ENCODE assay signal across 21 cellular contexts in genomic region chr17:18270046-18270850, GRCh38. TPM values are rescaled to one million over a fixed set of nuclear protein-coding genes. Genes with fewer than 3 reads are reported as not detected.
DNase-seq lines count a peak whose midpoint lies in the region; ATAC-seq, FAIRE-seq and TF ChIP-seq lines count a peak whose summit lies in the region.
"Had no signal": no experiment of that assay in that cellular context is flagged by ENCODE, and none has a peak within 500 bp of the region (broad histone marks: within the 10 kb centered on the region; RNA-seq: fewer than 3 reads in every experiment).

No MANE protein-coding gene starts in this region.

- H3K4me2 ChIP-seq in HepG2 (ENCODE audit: low read depth, low read length) = no peak overlapping the region
- H3K4me2 ChIP-seq: BLaER1 had no signal

- H3K4me3 ChIP-seq in HepG2 (replicated peaks in 1 of 3; ENCODE audit: insufficient read depth in 1 of 3, low read depth in 2 of 3, low read length in 3 of 3) = no peak overlapping the region
- H3K4me3 ChIP-seq: BLaER1 had no signal

- H2AFZ ChIP-seq in HepG2 (ENCODE audit: low read length) = no peak overlapping the region

- BruUV-seq in HepG2 (replicated peaks; lab: Mats Ljungman, UMichigan) = no TSS peak

- H3K4me3 Mint-ChIP-seq in activated naive CD4-positive, alpha-beta T cell treated with anti-CD3 and anti-CD28 coated beads for 36 hours = no peak overlapping the region
- H3K4me3 Mint-ChIP-seq in activated T-helper 17 cell treated with anti-CD3 and anti-CD28 coated beads, Interleukin-2, amount 50 U/mL, for 72 hours = no peak overlapping the region
- no peak overlapping the region for H3K4me3 Mint-ChIP-seq in stimulated activated naive B cell treated with anti-CD40 and anti-IgM and Interleukin-4, amounts not matched to agents 10 μg/mL and 1 μg/mL and 100 μg/mL, for 72 hours
- H3K4me3 Mint-ChIP-seq: H9 had no signal

- peaks cover 5 to 14% of the 10 kb centered on the region in 2 experiments for H3K36me3 ChIP-seq in HepG2 (replicated peaks in 1 of 2; ENCODE audit: control insufficient read depth in 1 of 2, insufficient read depth in 2 of 2, low read length in 2 of 2)

- H3K27ac Mint-ChIP-seq in activated naive CD4-positive, alpha-beta T cell treated with anti-CD3 and anti-CD28 coated beads, Interleukin-2, amount 50 U/mL, for 72 hours = peak overlapping the region; percentile 44 to 59
- no peak overlapping the region for H3K27ac Mint-ChIP-seq in activated naive CD4-positive, alpha-beta T cell treated with anti-CD3 and anti-CD28 coated beads for 36 hours
- peak overlapping the region; percentile 25 for H3K27ac Mint-ChIP-seq in activated T-helper 17 cell treated with anti-CD3 and anti-CD28 coated beads, Interleukin-2, amount 50 U/mL, for 72 hours
- peak overlapping the region; percentile 73 for H3K27ac Mint-ChIP-seq in stimulated activated naive B cell treated with anti-CD40 and anti-IgM and Interleukin-4, amounts not matched to agents 10 μg/mL and 1 μg/mL and 100 μg/mL, for 72 hours

- TF ChIP-seq POLR2A in HepG2 (IDR thresholded peaks at IDR 0.05; ENCODE audit: insufficient read depth in 1 of 2, low read depth in 2 of 2, low read length in 2 of 2) = no peak

- intact Hi-C loops in activated naive CD4-positive, alpha-beta T cell treated with anti-CD3 and anti-CD28 coated beads for 36 hours (cut with micrococcal nuclease) = no loop called here
- intact Hi-C loops in HepG2 (cut with micrococcal nuclease; ENCODE audit: unreplicated experiment) = no loop called here

- in situ Hi-C loops in HepG2 (cut with HindIII; ENCODE audit: extremely low pct_ligation_motif_present, low pct_unique_long_range_greater_than_20kb) = no loop called here

- no peaks in the 10 kb centered on the region for H3K27me3 Mint-ChIP-seq in activated naive CD4-positive, alpha-beta T cell treated with anti-CD3 and anti-CD28 coated beads for 36 hours (ENCODE audit: low read depth)
- H3K27me3 Mint-ChIP-seq in activated T-helper 17 cell treated with anti-CD3 and anti-CD28 coated beads, Interleukin-2, amount 50 U/mL, for 72 hours = no peaks in the 10 kb centered on the region
- no peaks in the 10 kb centered on the region for H3K27me3 Mint-ChIP-seq in stimulated activated naive B cell treated with anti-CD40 and anti-IgM and Interleukin-4, amounts not matched to agents 10 μg/mL and 1 μg/mL and 100 μg/mL, for 72 hours

- CTCF ChIA-PET in activated naive CD4-positive, alpha-beta T cell treated with anti-CD3 and anti-CD28 coated beads for 36 hours (lab: Charles Lee) = no interaction called here
- CTCF ChIA-PET in HepG2 (lab: Yijun Ruan, JAX; ENCODE audit: low intra/inter-chr PET ratio, low total read pairs) = no interaction called here

- POLR2A ChIA-PET in HepG2 (lab: Yijun Ruan, JAX) = no interaction called here

- no peak for DNase-seq in activated naive CD4-positive, alpha-beta T cell treated with anti-CD3 and anti-CD28 coated beads, Interleukin-2, amount 50 U/mL, for 72 hours (ENCODE audit: low spot score in 2 of 2)
- no peak for DNase-seq in activated naive CD4-positive, alpha-beta T cell treated with anti-CD3 and anti-CD28 coated beads for 36 hours
- DNase-seq in HepG2 (ENCODE audit: low spot score) (no peak), iPS-NIHi7 (ENCODE audit: extremely low spot score) (no peak), DMS153 treated with DMSO at 0.1 percent for 48 hours (lab: John Stamatoyannopoulos, UW; ENCODE audit: unreplicated experiment) (no peak)
- DNase-seq in stimulated activated naive B cell treated with anti-CD40 and anti-IgM and Interleukin-4, amounts not matched to agents 10 μg/mL and 1 μg/mL and 100 μg/mL, for 72 hours = no peak
- DNase-seq in stimulated activated CD4-positive, alpha-beta T cell treated with anti-CD3 and anti-CD28 coated beads, Interleukin-4, amount 100 ng/mL, for 24 hours = no peak
- DNase-seq: GF-D8, KBM-7, MV-4-11, NCI-H1436, NCI-H2029, NCI-H2171 treated with DMSO at 0.1 percent for 48 hours, NCI-H510A treated with DMSO at 0.1 percent for 48 hours, NCI-H82, PC-3 had no signal

- peaks cover 4% of the 10 kb centered on the region for H3K4me1 Mint-ChIP-seq in activated naive CD4-positive, alpha-beta T cell treated with anti-CD3 and anti-CD28 coated beads for 36 hours (ENCODE audit: low read depth)
- no peaks in the 10 kb centered on the region for H3K4me1 Mint-ChIP-seq in activated T-helper 17 cell treated with anti-CD3 and anti-CD28 coated beads, Interleukin-2, amount 50 U/mL, for 72 hours
- peaks cover 0 to 6% of the 10 kb centered on the region in 2 donors for H3K4me1 Mint-ChIP-seq in stimulated activated naive B cell treated with anti-CD40 and anti-IgM and Interleukin-4, amounts not matched to agents 10 μg/mL and 1 μg/mL and 100 μg/mL, for 72 hours

- TF ChIP-seq RAD21 in HepG2 (CRISPR knock-in tag; IDR thresholded peaks at IDR 0.05) = no peak

- H3K27me3 ChIP-seq in HepG2 (ENCODE audit: control insufficient read depth in 1 of 2, insufficient read depth in 2 of 2, low read length in 2 of 2) = no peaks in the 10 kb centered on the region
- H3K27me3 ChIP-seq: BLaER1 had no signal

- no peak for TF ChIP-seq CTCF in HepG2 (CRISPR knock-in tag; IDR thresholded peaks at IDR 0.05)

- FAIRE-seq in HepG2 (lab: Jason Lieb, UNC) = no peak
- FAIRE-seq: GM12891 had no signal

- H3K36me3 Mint-ChIP-seq in activated naive CD4-positive, alpha-beta T cell treated with anti-CD3 and anti-CD28 coated beads, Interleukin-2, amount 50 U/mL, for 72 hours = no peaks in the 10 kb centered on the region
- H3K36me3 Mint-ChIP-seq in activated naive CD4-positive, alpha-beta T cell treated with anti-CD3 and anti-CD28 coated beads for 36 hours (ENCODE audit: low read depth) = peaks cover 2% of the 10 kb centered on the region
- peaks cover 31% of the 10 kb centered on the region for H3K36me3 Mint-ChIP-seq in activated T-helper 17 cell treated with anti-CD3 and anti-CD28 coated beads, Interleukin-2, amount 50 U/mL, for 72 hours (ENCODE audit: low read depth)
- peaks cover 11 to 18% of the 10 kb centered on the region in 2 donors for H3K36me3 Mint-ChIP-seq in stimulated activated naive B cell treated with anti-CD40 and anti-IgM and Interleukin-4, amounts not matched to agents 10 μg/mL and 1 μg/mL and 100 μg/mL, for 72 hours

- TF ChIP-seq EP300 in HepG2 (IDR thresholded peaks at IDR 0.05; ENCODE audit: low read depth in 2 of 2, low read length in 2 of 2) (no peak), HepG2 (CRISPR knock-in tag; IDR thresholded peaks at IDR 0.05; ENCODE audit: borderline replicate concordance) (no peak)

- no peak for ATAC-seq in activated naive CD4-positive, alpha-beta T cell treated with anti-CD3 and anti-CD28 coated beads, Interleukin-2, amount 50 U/mL, for 72 hours
- ATAC-seq in activated T-helper 17 cell treated with anti-CD3 and anti-CD28 coated beads, Interleukin-2, amount 50 U/mL, for 72 hours (replicated peaks) = no peak
- no peak for ATAC-seq in HepG2
- ATAC-seq in stimulated activated naive B cell treated with anti-CD40 and anti-IgM and Interleukin-4, amounts not matched to agents 10 μg/mL and 1 μg/mL and 100 μg/mL, for 72 hours (replicated peaks) = peak in 1 of 2 donors; percentile 10
- ATAC-seq: PC-3 had no signal

- H3K9me3 Mint-ChIP-seq in activated naive CD4-positive, alpha-beta T cell treated with anti-CD3 and anti-CD28 coated beads, Interleukin-2, amount 50 U/mL, for 72 hours = no peaks in the 10 kb centered on the region
- H3K9me3 Mint-ChIP-seq in activated naive CD4-positive, alpha-beta T cell treated with anti-CD3 and anti-CD28 coated beads for 36 hours = no peaks in the 10 kb centered on the region
- H3K9me3 Mint-ChIP-seq in activated T-helper 17 cell treated with anti-CD3 and anti-CD28 coated beads, Interleukin-2, amount 50 U/mL, for 72 hours = no peaks in the 10 kb centered on the region
- no peaks in the 10 kb centered on the region for H3K9me3 Mint-ChIP-seq in stimulated activated naive B cell treated with anti-CD40 and anti-IgM and Interleukin-4, amounts not matched to agents 10 μg/mL and 1 μg/mL and 100 μg/mL, for 72 hours
- H3K9me3 Mint-ChIP-seq: H9 had no signal

- no peaks in the 10 kb centered on the region for H3K4me1 ChIP-seq in HepG2 (ENCODE audit: insufficient read depth, low read length)

- H3K9ac ChIP-seq in HepG2 (ENCODE audit: insufficient read depth, low read depth, low read length) = no peak overlapping the region
- H3K9ac ChIP-seq: BLaER1 had no signal

- H3K79me2 ChIP-seq in HepG2 (ENCODE audit: insufficient read depth, low read length) = no peaks in the 10 kb centered on the region

- 93% methylated on average over 9 of the region's 13 CpGs for WGBS in HepG2 (ENCODE audit: low lambda C conversion rate)

- no peaks in the 10 kb centered on the region for H3K9me3 ChIP-seq in HepG2 (ENCODE audit: low read length)
- H3K9me3 ChIP-seq: BLaER1 had no signal

- H4K20me1 ChIP-seq in HepG2 (ENCODE audit: insufficient read depth, low read length) = no peaks in the 10 kb centered on the region

- no peak overlapping the region for H3K27ac ChIP-seq in HepG2 (ENCODE audit: extremely low read length, insufficient read depth, low read length)
- H3K27ac ChIP-seq: BLaER1, HL-60 had no signal

RNA-seq across cellular contexts. Expression of gene MIEF2, which starts 9.8 kb away (rescaled TPM):
- 10 to 100 TPM in 1 of 2 donors, 1 to 10 TPM in 1; 7.4 to 15.5 TPM for total RNA-seq in activated naive CD4-positive, alpha-beta T cell treated with anti-CD3 and anti-CD28 coated beads, Interleukin-2, amount 50 U/mL, for 72 hours
- total RNA-seq in activated naive CD4-positive, alpha-beta T cell treated with anti-CD3 and anti-CD28 coated beads for 36 hours = 1 to 10 TPM; 6.0 to 7.1 TPM
- total RNA-seq in activated T-helper 17 cell treated with anti-CD3 and anti-CD28 coated beads, Interleukin-2, amount 50 U/mL, for 72 hours = 10 to 100 TPM in 1 of 2 donors, 1 to 10 TPM in 1; 5.0 to 15.2 TPM
- total RNA-seq in HepG2 (2016; rRNA removed; fragmentation: Illumina TruSeq; extraction: Trizol) = 8.0 and 8.2 TPM in 2 replicates
- 1.4 and 1.9 TPM in 2 replicates for total RNA-seq in HepG2 (2016; cell fraction: cytosol; rRNA removed; fragmentation: Illumina TruSeq; extraction: Trizol; ENCODE audit: low read depth)
- 6.8 and 9.6 TPM in 2 replicates for total RNA-seq in HepG2 (2016; cell fraction: insoluble cytoplasmic fraction; rRNA removed; fragmentation: Illumina TruSeq; extraction: Trizol)
- 2.5 and 2.9 TPM in 2 replicates for total RNA-seq in HepG2 (2016; cell fraction: membrane; rRNA removed; fragmentation: Illumina TruSeq; extraction: Trizol)
- 11.8 and 12.5 TPM in 2 replicates for total RNA-seq in HepG2 (2016; cell fraction: nucleus; rRNA removed; fragmentation: Illumina TruSeq; extraction: Trizol)
- 6.0 and 9.5 TPM in 2 replicates for polyA plus RNA-seq in HepG2 (2011; rRNA removed)
- 10.8 and 16.3 TPM in 2 replicates for polyA plus RNA-seq in HepG2 (2011; cell fraction: cytosol; rRNA removed)
- polyA plus RNA-seq in HepG2 (2011; cell fraction: nucleus; rRNA removed) = 40.2 and 48.1 TPM in 2 replicates
- polyA plus RNA-seq in HepG2 (2012) = 4.3 and 5.9 TPM in 2 replicates
- 0.40 and 0.46 TPM in 2 replicates for polyA plus RNA-seq in HepG2 (2016; cell fraction: cytosol; fragmentation: Illumina TruSeq; extraction: Trizol; ENCODE audit: low read depth)
- 3.5 and 3.7 TPM in 2 replicates for polyA plus RNA-seq in HepG2 (2016; cell fraction: insoluble cytoplasmic fraction; fragmentation: Illumina TruSeq; extraction: Trizol; ENCODE audit: low read depth)
- polyA plus RNA-seq in HepG2 (2016; cell fraction: membrane; fragmentation: Illumina TruSeq; extraction: Trizol; ENCODE audit: low read depth) = 1.1 and 1.2 TPM in 2 replicates
- 8.4 and 11.9 TPM in 2 replicates for polyA plus RNA-seq in HepG2 (2016; cell fraction: nucleus; fragmentation: Illumina TruSeq; extraction: Trizol; ENCODE audit: insufficient read depth, low read depth)
- polyA minus RNA-seq in HepG2 (2011; rRNA and poly(A)+ RNA removed; ENCODE audit: low replicate concordance) = 12.7 and 29.1 TPM in 2 replicates
- 7.4 and 9.1 TPM in 2 replicates for polyA minus RNA-seq in HepG2 (2011; cell fraction: cytosol; rRNA and poly(A)+ RNA removed)
- polyA minus RNA-seq in HepG2 (2011; cell fraction: nucleus; rRNA and poly(A)+ RNA removed) = 18.0 and 20.5 TPM in 2 replicates

RNA-seq across cellular contexts. Expression of gene FLII, which starts 11.7 kb away (rescaled TPM):
- 100 to 1,000 TPM; 267 to 273 TPM for total RNA-seq in activated naive CD4-positive, alpha-beta T cell treated with anti-CD3 and anti-CD28 coated beads, Interleukin-2, amount 50 U/mL, for 72 hours
- total RNA-seq in activated naive CD4-positive, alpha-beta T cell treated with anti-CD3 and anti-CD28 coated beads for 36 hours = 100 to 1,000 TPM; 326 to 328 TPM
- total RNA-seq in activated T-helper 17 cell treated with anti-CD3 and anti-CD28 coated beads, Interleukin-2, amount 50 U/mL, for 72 hours = 100 to 1,000 TPM; 247 to 307 TPM
- 130 and 135 TPM in 2 replicates for total RNA-seq in HepG2 (2016; rRNA removed; fragmentation: Illumina TruSeq; extraction: Trizol)
- total RNA-seq in HepG2 (2016; cell fraction: cytosol; rRNA removed; fragmentation: Illumina TruSeq; extraction: Trizol; ENCODE audit: low read depth) = 20.5 and 23.1 TPM in 2 replicates
- total RNA-seq in HepG2 (2016; cell fraction: insoluble cytoplasmic fraction; rRNA removed; fragmentation: Illumina TruSeq; extraction: Trizol) = 123 and 124 TPM in 2 replicates
- 56.6 and 58.5 TPM in 2 replicates for total RNA-seq in HepG2 (2016; cell fraction: membrane; rRNA removed; fragmentation: Illumina TruSeq; extraction: Trizol)
- 79.3 and 83.0 TPM in 2 replicates for total RNA-seq in HepG2 (2016; cell fraction: nucleus; rRNA removed; fragmentation: Illumina TruSeq; extraction: Trizol)
- polyA plus RNA-seq in HepG2 (2011; rRNA removed) = 303 and 324 TPM in 2 replicates
- polyA plus RNA-seq in HepG2 (2011; cell fraction: cytosol; rRNA removed) = 189 and 265 TPM in 2 replicates
- 685 and 845 TPM in 2 replicates for polyA plus RNA-seq in HepG2 (2011; cell fraction: nucleus; rRNA removed)
- 108 and 130 TPM in 2 replicates for polyA plus RNA-seq in HepG2 (2012)
- 15.6 and 17.4 TPM in 2 replicates for polyA plus RNA-seq in HepG2 (2016; cell fraction: cytosol; fragmentation: Illumina TruSeq; extraction: Trizol; ENCODE audit: low read depth)
- polyA plus RNA-seq in HepG2 (2016; cell fraction: insoluble cytoplasmic fraction; fragmentation: Illumina TruSeq; extraction: Trizol; ENCODE audit: low read depth) = 140 and 172 TPM in 2 replicates
- 37.0 and 39.8 TPM in 2 replicates for polyA plus RNA-seq in HepG2 (2016; cell fraction: membrane; fragmentation: Illumina TruSeq; extraction: Trizol; ENCODE audit: low read depth)
- polyA plus RNA-seq in HepG2 (2016; cell fraction: nucleus; fragmentation: Illumina TruSeq; extraction: Trizol; ENCODE audit: insufficient read depth, low read depth) = 198 and 202 TPM in 2 replicates
- polyA minus RNA-seq in HepG2 (2011; rRNA and poly(A)+ RNA removed; ENCODE audit: low replicate concordance) = 413 and 442 TPM in 2 replicates
- polyA minus RNA-seq in HepG2 (2011; cell fraction: cytosol; rRNA and poly(A)+ RNA removed) = 159 and 175 TPM in 2 replicates
- 95.7 and 108 TPM in 2 replicates for polyA minus RNA-seq in HepG2 (2011; cell fraction: nucleus; rRNA and poly(A)+ RNA removed)

RNA-seq across cellular contexts. Expression of gene TOP3A, which starts 44.5 kb away (rescaled TPM):
- total RNA-seq in activated naive CD4-positive, alpha-beta T cell treated with anti-CD3 and anti-CD28 coated beads, Interleukin-2, amount 50 U/mL, for 72 hours = 10 to 100 TPM; 78.3 to 97.4 TPM
- 10 to 100 TPM; 59.0 to 59.5 TPM for total RNA-seq in activated naive CD4-positive, alpha-beta T cell treated with anti-CD3 and anti-CD28 coated beads for 36 hours
- total RNA-seq in activated T-helper 17 cell treated with anti-CD3 and anti-CD28 coated beads, Interleukin-2, amount 50 U/mL, for 72 hours = 10 to 100 TPM; 69.7 to 81.6 TPM
- 30.7 and 36.8 TPM in 2 replicates for total RNA-seq in HepG2 (2016; rRNA removed; fragmentation: Illumina TruSeq; extraction: Trizol)
- 13.1 and 14.9 TPM in 2 replicates for total RNA-seq in HepG2 (2016; cell fraction: cytosol; rRNA removed; fragmentation: Illumina TruSeq; extraction: Trizol; ENCODE audit: low read depth)
- total RNA-seq in HepG2 (2016; cell fraction: insoluble cytoplasmic fraction; rRNA removed; fragmentation: Illumina TruSeq; extraction: Trizol) = 27.4 and 35.0 TPM in 2 replicates
- total RNA-seq in HepG2 (2016; cell fraction: membrane; rRNA removed; fragmentation: Illumina TruSeq; extraction: Trizol) = 17.3 and 17.9 TPM in 2 replicates
- 42.4 and 45.8 TPM in 2 replicates for total RNA-seq in HepG2 (2016; cell fraction: nucleus; rRNA removed; fragmentation: Illumina TruSeq; extraction: Trizol)
- polyA plus RNA-seq in HepG2 (2011; rRNA removed) = 15.4 and 16.9 TPM in 2 replicates
- 9.1 and 10.4 TPM in 2 replicates for polyA plus RNA-seq in HepG2 (2011; cell fraction: cytosol; rRNA removed)
- 19.7 and 20.7 TPM in 2 replicates for polyA plus RNA-seq in HepG2 (2011; cell fraction: nucleus; rRNA removed)
- polyA plus RNA-seq in HepG2 (2012) = 15.1 and 17.3 TPM in 2 replicates
- 2.3 and 2.6 TPM in 2 replicates for polyA plus RNA-seq in HepG2 (2016; cell fraction: cytosol; fragmentation: Illumina TruSeq; extraction: Trizol; ENCODE audit: low read depth)
- polyA plus RNA-seq in HepG2 (2016; cell fraction: insoluble cytoplasmic fraction; fragmentation: Illumina TruSeq; extraction: Trizol; ENCODE audit: low read depth) = 21.2 and 22.7 TPM in 2 replicates
- polyA plus RNA-seq in HepG2 (2016; cell fraction: membrane; fragmentation: Illumina TruSeq; extraction: Trizol; ENCODE audit: low read depth) = 6.3 and 6.6 TPM in 2 replicates
- polyA plus RNA-seq in HepG2 (2016; cell fraction: nucleus; fragmentation: Illumina TruSeq; extraction: Trizol; ENCODE audit: insufficient read depth, low read depth) = 55.0 and 64.3 TPM in 2 replicates
- 49.6 and 93.1 TPM in 2 replicates for polyA minus RNA-seq in HepG2 (2011; rRNA and poly(A)+ RNA removed; ENCODE audit: low replicate concordance)
- polyA minus RNA-seq in HepG2 (2011; cell fraction: cytosol; rRNA and poly(A)+ RNA removed) = 17.6 TPM in 2 replicates
- 46.6 and 52.9 TPM in 2 replicates for polyA minus RNA-seq in HepG2 (2011; cell fraction: nucleus; rRNA and poly(A)+ RNA removed)

RNA-seq across cellular contexts. Expression of gene LLGL1, which starts 44.8 kb away (rescaled TPM):
- 10 to 100 TPM; 14.5 to 15.0 TPM for total RNA-seq in activated naive CD4-positive, alpha-beta T cell treated with anti-CD3 and anti-CD28 coated beads, Interleukin-2, amount 50 U/mL, for 72 hours
- total RNA-seq in activated naive CD4-positive, alpha-beta T cell treated with anti-CD3 and anti-CD28 coated beads for 36 hours = 10 to 100 TPM; 14.8 to 15.0 TPM
- 10 to 100 TPM; 19.5 to 22.3 TPM for total RNA-seq in activated T-helper 17 cell treated with anti-CD3 and anti-CD28 coated beads, Interleukin-2, amount 50 U/mL, for 72 hours
- total RNA-seq in HepG2 (2016; rRNA removed; fragmentation: Illumina TruSeq; extraction: Trizol) = 15.3 and 19.7 TPM in 2 replicates
- 2.3 and 2.6 TPM in 2 replicates for total RNA-seq in HepG2 (2016; cell fraction: cytosol; rRNA removed; fragmentation: Illumina TruSeq; extraction: Trizol; ENCODE audit: low read depth)
- 15.3 and 17.1 TPM in 2 replicates for total RNA-seq in HepG2 (2016; cell fraction: insoluble cytoplasmic fraction; rRNA removed; fragmentation: Illumina TruSeq; extraction: Trizol)
- total RNA-seq in HepG2 (2016; cell fraction: membrane; rRNA removed; fragmentation: Illumina TruSeq; extraction: Trizol) = 8.6 and 9.8 TPM in 2 replicates
- 8.6 and 10.2 TPM in 2 replicates for total RNA-seq in HepG2 (2016; cell fraction: nucleus; rRNA removed; fragmentation: Illumina TruSeq; extraction: Trizol)
- 15.0 and 18.8 TPM in 2 replicates for polyA plus RNA-seq in HepG2 (2011; rRNA removed)
- 10.4 and 17.8 TPM in 2 replicates for polyA plus RNA-seq in HepG2 (2011; cell fraction: cytosol; rRNA removed)
- 32.9 and 37.7 TPM in 2 replicates for polyA plus RNA-seq in HepG2 (2011; cell fraction: nucleus; rRNA removed)
- polyA plus RNA-seq in HepG2 (2012) = 7.1 and 9.0 TPM in 2 replicates
- 1.6 and 1.8 TPM in 2 replicates for polyA plus RNA-seq in HepG2 (2016; cell fraction: cytosol; fragmentation: Illumina TruSeq; extraction: Trizol; ENCODE audit: low read depth)
- 13.7 and 17.7 TPM in 2 replicates for polyA plus RNA-seq in HepG2 (2016; cell fraction: insoluble cytoplasmic fraction; fragmentation: Illumina TruSeq; extraction: Trizol; ENCODE audit: low read depth)
- polyA plus RNA-seq in HepG2 (2016; cell fraction: membrane; fragmentation: Illumina TruSeq; extraction: Trizol; ENCODE audit: low read depth) = 5.4 and 6.6 TPM in 2 replicates
- 15.0 and 16.9 TPM in 2 replicates for polyA plus RNA-seq in HepG2 (2016; cell fraction: nucleus; fragmentation: Illumina TruSeq; extraction: Trizol; ENCODE audit: insufficient read depth, low read depth)
- polyA minus RNA-seq in HepG2 (2011; rRNA and poly(A)+ RNA removed; ENCODE audit: low replicate concordance) = 19.0 and 51.1 TPM in 2 replicates
- 11.7 and 14.3 TPM in 2 replicates for polyA minus RNA-seq in HepG2 (2011; cell fraction: cytosol; rRNA and poly(A)+ RNA removed)
- polyA minus RNA-seq in HepG2 (2011; cell fraction: nucleus; rRNA and poly(A)+ RNA removed) = 8.6 and 10.4 TPM in 2 replicates

RNA-seq across cellular contexts. Expression of gene SMCR8, which starts 44.8 kb away (rescaled TPM):
- 10 to 100 TPM; 18.8 to 23.5 TPM for total RNA-seq in activated naive CD4-positive, alpha-beta T cell treated with anti-CD3 and anti-CD28 coated beads, Interleukin-2, amount 50 U/mL, for 72 hours
- total RNA-seq in activated naive CD4-positive, alpha-beta T cell treated with anti-CD3 and anti-CD28 coated beads for 36 hours = 1 to 10 TPM; 8.5 to 8.8 TPM
- 10 to 100 TPM; 21.7 to 25.5 TPM for total RNA-seq in activated T-helper 17 cell treated with anti-CD3 and anti-CD28 coated beads, Interleukin-2, amount 50 U/mL, for 72 hours
- 11.8 and 16.6 TPM in 2 replicates for total RNA-seq in HepG2 (2016; rRNA removed; fragmentation: Illumina TruSeq; extraction: Trizol)
- total RNA-seq in HepG2 (2016; cell fraction: cytosol; rRNA removed; fragmentation: Illumina TruSeq; extraction: Trizol; ENCODE audit: low read depth) = 1.3 and 1.4 TPM in 2 replicates
- total RNA-seq in HepG2 (2016; cell fraction: insoluble cytoplasmic fraction; rRNA removed; fragmentation: Illumina TruSeq; extraction: Trizol) = 11.9 and 13.2 TPM in 2 replicates
- total RNA-seq in HepG2 (2016; cell fraction: membrane; rRNA removed; fragmentation: Illumina TruSeq; extraction: Trizol) = 6.2 and 6.5 TPM in 2 replicates
- total RNA-seq in HepG2 (2016; cell fraction: nucleus; rRNA removed; fragmentation: Illumina TruSeq; extraction: Trizol) = 11.0 and 13.5 TPM in 2 replicates
- polyA plus RNA-seq in HepG2 (2011; rRNA removed) = 7.6 and 7.7 TPM in 2 replicates
- 5.1 and 5.4 TPM in 2 replicates for polyA plus RNA-seq in HepG2 (2011; cell fraction: cytosol; rRNA removed)
- 12.3 and 12.5 TPM in 2 replicates for polyA plus RNA-seq in HepG2 (2011; cell fraction: nucleus; rRNA removed)
- polyA plus RNA-seq in HepG2 (2012) = 7.5 and 8.8 TPM in 2 replicates
- polyA plus RNA-seq in HepG2 (2016; cell fraction: cytosol; fragmentation: Illumina TruSeq; extraction: Trizol; ENCODE audit: low read depth) = 0.59 and 0.60 TPM in 2 replicates
- polyA plus RNA-seq in HepG2 (2016; cell fraction: insoluble cytoplasmic fraction; fragmentation: Illumina TruSeq; extraction: Trizol; ENCODE audit: low read depth) = 7.3 and 9.5 TPM in 2 replicates
- polyA plus RNA-seq in HepG2 (2016; cell fraction: membrane; fragmentation: Illumina TruSeq; extraction: Trizol; ENCODE audit: low read depth) = 1.6 and 1.8 TPM in 2 replicates
- polyA plus RNA-seq in HepG2 (2016; cell fraction: nucleus; fragmentation: Illumina TruSeq; extraction: Trizol; ENCODE audit: insufficient read depth, low read depth) = 14.1 and 15.0 TPM in 2 replicates
- 14.3 and 17.2 TPM in 2 replicates for polyA minus RNA-seq in HepG2 (2011; rRNA and poly(A)+ RNA removed; ENCODE audit: low replicate concordance)
- 7.2 and 9.1 TPM in 2 replicates for polyA minus RNA-seq in HepG2 (2011; cell fraction: cytosol; rRNA and poly(A)+ RNA removed)
- polyA minus RNA-seq in HepG2 (2011; cell fraction: nucleus; rRNA and poly(A)+ RNA removed) = 17.6 and 19.5 TPM in 2 replicates
